In the genomic region with DNA sequence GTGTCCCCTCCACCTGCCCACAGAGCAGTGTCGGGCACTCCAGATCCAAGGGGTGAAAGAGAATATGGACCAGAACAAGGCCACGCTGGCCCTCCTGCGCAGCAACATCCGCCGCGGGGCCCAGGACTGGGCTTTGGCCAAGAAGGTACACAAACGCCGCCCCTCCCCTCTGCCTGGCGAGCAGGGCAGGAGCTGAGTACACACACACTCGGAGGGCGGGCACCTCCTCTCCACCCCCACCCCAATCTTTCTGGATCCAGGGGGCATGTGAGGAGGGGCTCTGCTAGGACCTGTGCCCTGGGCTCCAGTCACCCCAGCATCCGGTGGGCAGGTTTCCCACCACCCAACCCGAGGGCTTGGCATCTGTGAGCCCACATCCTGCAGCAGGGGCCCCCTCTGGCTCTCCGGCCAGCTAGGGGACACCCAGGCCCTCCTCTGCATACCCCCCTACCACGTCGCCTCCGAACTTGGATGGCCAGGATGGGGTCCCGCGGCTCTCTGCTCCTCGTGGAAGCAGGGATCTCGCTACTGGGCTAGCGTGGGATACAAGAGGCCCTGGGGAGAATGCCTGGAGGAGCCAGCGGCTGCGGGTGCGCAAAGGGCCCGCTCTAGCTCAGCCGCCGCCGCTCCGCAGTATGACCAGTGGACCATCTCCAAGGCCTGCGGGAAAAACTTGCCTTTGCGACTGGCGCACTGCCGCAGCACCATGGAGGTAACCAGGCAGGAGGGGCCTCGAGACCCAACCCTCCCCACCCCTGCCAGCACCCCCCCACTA, we compare ENCODE assay signal across 9 cellular contexts. TPM values are rescaled to one million over a fixed set of nuclear protein-coding genes. Genes with fewer than 3 reads are reported as not detected.
DNase-seq lines count a peak whose midpoint lies in the region; ATAC-seq and TF ChIP-seq lines count a peak whose summit lies in the region.
"Had no signal": no experiment of that assay in that cellular context is flagged by ENCODE, and none has a peak within 500 bp of the region (broad histone marks: within the 10 kb centered on the region; RNA-seq: fewer than 3 reads in every experiment).

No MANE protein-coding gene starts in this region.

- peak; percentile 2 to 13 for ATAC-seq in right cardiac atrium
- ATAC-seq in stimulated activated effector memory CD8-positive, alpha-beta T cell treated with anti-CD3 and anti-CD28 coated beads, Interleukin-12 subunit alpha, Interleukin-12 subunit beta, amount 100 ng/mL, for 72 hours = no peak
- no peak for ATAC-seq in HG02970 (IDR thresholded peaks at IDR 0.05; ENCODE audit: low FRiP score, unreplicated experiment)
- no peak for ATAC-seq in GM18519 (IDR thresholded peaks at IDR 0.05; ENCODE audit: low FRiP score, unreplicated experiment)

- peak overlapping the region; percentile 77 for H3K4me3 Mint-ChIP-seq in stimulated activated effector memory CD8-positive, alpha-beta T cell treated with anti-CD3 and anti-CD28 coated beads, Interleukin-12 subunit alpha, Interleukin-12 subunit beta, amount 100 ng/mL, for 72 hours

- H3K9me3 Mint-ChIP-seq in stimulated activated effector memory CD8-positive, alpha-beta T cell treated with anti-CD3 and anti-CD28 coated beads, Interleukin-12 subunit alpha, Interleukin-12 subunit beta, amount 100 ng/mL, for 72 hours = no peaks in the 10 kb centered on the region

- no peaks in the 10 kb centered on the region for H4K20me1 ChIP-seq in OCI-LY7 (ENCODE audit: insufficient read depth, low read length)

- DNase-seq in NCI-H2081 (lab: John Stamatoyannopoulos, UW) = peak; percentile 86 to 88
- DNase-seq in NCI-H2081 treated with DMSO at 0.1 percent for 48 hours (lab: John Stamatoyannopoulos, UW) = no peak
- no peak for DNase-seq in OCI-LY7 (ENCODE audit: low spot score)
- peak in 2 of 3 donors; percentile 62 to 73 for DNase-seq in right cardiac atrium
- no peak for DNase-seq in stimulated activated effector memory CD8-positive, alpha-beta T cell treated with anti-CD3 and anti-CD28 coated beads, Interleukin-12 subunit alpha, Interleukin-12 subunit beta, amount 100 ng/mL, for 72 hours (ENCODE audit: low spot score in 2 of 2)
- no peak for DNase-seq in adrenal gland

- 15% methylated on average over 35 of the region's 35 CpGs for WGBS in right cardiac atrium
- 23 to 40% (median 28%) methylated on average over 2 to 35 of the region's 35 CpGs for WGBS in adrenal gland, 4 donors

- H3K79me2 ChIP-seq in OCI-LY7 (ENCODE audit: insufficient read depth, low read depth, low read length) = no peaks in the 10 kb centered on the region

- intact Hi-C loops in OCI-LY7 (cut with micrococcal nuclease; ENCODE audit: unreplicated experiment) (no loop called here), right cardiac atrium (cut with DNase I) (loop anchor here in 1 of 4 donors (10.0 kb wide), 1 partner anchor 146 kb away; a partner anchor contains a TSS), adrenal gland (cut with DNase I) (loop anchor here in 1 of 2 donors (10.0 kb wide), 1 partner anchor 46 kb away; a partner anchor contains a TSS)

- peaks cover 25% of the 10 kb centered on the region for H3K4me1 Mint-ChIP-seq in stimulated activated effector memory CD8-positive, alpha-beta T cell treated with anti-CD3 and anti-CD28 coated beads, Interleukin-12 subunit alpha, Interleukin-12 subunit beta, amount 100 ng/mL, for 72 hours

- no TSS peak for BruUV-seq in OCI-LY7 (replicated peaks; lab: Mats Ljungman, UMichigan)

- H3K36me3 ChIP-seq in OCI-LY7 (ENCODE audit: insufficient read depth, low read length) (no peaks in the 10 kb centered on the region), adrenal gland (replicated peaks in 1 of 2) (no peaks in the 10 kb centered on the region)

- H3K27me3 ChIP-seq in right cardiac atrium (ENCODE audit: control insufficient read depth, insufficient read depth) (no peaks in the 10 kb centered on the region), adrenal gland (peaks cover 7% of the 10 kb centered on the region)

- H3K9me3 ChIP-seq in OCI-LY7 (ENCODE audit: low read length) = no peaks in the 10 kb centered on the region
- no peaks in the 10 kb centered on the region for H3K9me3 ChIP-seq in right cardiac atrium (ENCODE audit: control insufficient read depth, low read length)
- H3K9me3 ChIP-seq in adrenal gland (replicated peaks in 1 of 3) = no peaks in the 10 kb centered on the region

- POLR2A ChIA-PET in OCI-LY7 (lab: Charles Lee) = interaction anchor here (0.7 to 1.1 kb wide), 2 partner anchors 22 to 327 kb away, joined by 4 to 8 read pairs; no protein-coding TSS in a partner anchor

- no peak overlapping the region for H3K27ac ChIP-seq in OCI-LY7 (ENCODE audit: low read depth, low read length, poor library complexity, severe bottlenecking)
- H3K27ac ChIP-seq in right cardiac atrium (ENCODE audit: low read length) = no peak overlapping the region
- H3K27ac ChIP-seq in adrenal gland = peak overlapping the region in 1 of 5 donors; percentile 38

- H3K4me3 ChIP-seq in OCI-LY7 (ENCODE audit: low read depth, low read length, poor library complexity, severe bottlenecking) (peak overlapping the region; percentile 62), right cardiac atrium (ENCODE audit: low read length) (peak overlapping the region; percentile 1), adrenal gland (peak overlapping the region in 1 of 4 donors; percentile 50)

- no peaks in the 10 kb centered on the region for H3K9me2 ChIP-seq in OCI-LY7 (ENCODE audit: insufficient read depth, low read length)

- CTCF ChIA-PET in OCI-LY7 (lab: Charles Lee; ENCODE audit: unreplicated experiment) = no interaction called here

- peak overlapping the region; percentile 72 for H3K4me2 ChIP-seq in OCI-LY7 (ENCODE audit: low read length)

- no peak for TF ChIP-seq CTCF in OCI-LY7 (conservative IDR thresholded peaks at IDR 0.05; ENCODE audit: low read length)
- no peak for TF ChIP-seq CTCF in adrenal gland (IDR thresholded peaks at IDR 0.05)

- peaks cover 11% of the 10 kb centered on the region for H3K36me3 Mint-ChIP-seq in stimulated activated effector memory CD8-positive, alpha-beta T cell treated with anti-CD3 and anti-CD28 coated beads, Interleukin-12 subunit alpha, Interleukin-12 subunit beta, amount 100 ng/mL, for 72 hours

- no peak overlapping the region for H3K27ac Mint-ChIP-seq in stimulated activated effector memory CD8-positive, alpha-beta T cell treated with anti-CD3 and anti-CD28 coated beads, Interleukin-12 subunit alpha, Interleukin-12 subunit beta, amount 100 ng/mL, for 72 hours

- H3K4me1 ChIP-seq in OCI-LY7 (ENCODE audit: insufficient read depth, low read length, poor library complexity, severe bottlenecking) (peaks cover 46% of the 10 kb centered on the region), right cardiac atrium (ENCODE audit: control insufficient read depth, insufficient read depth, low read length) (peaks cover 5% of the 10 kb centered on the region), adrenal gland (replicated peaks in 1 of 2) (peaks cover 0 to 29% of the 10 kb centered on the region in 2 donors)

- no peak overlapping the region; the same call in 1 of the 2 replicates for H2AFZ ChIP-seq in OCI-LY7 (ENCODE audit: low read length)

- TF ChIP-seq POLR2A in adrenal gland (IDR thresholded peaks at IDR 0.05) = no peak

RNA-seq across cellular contexts. Expression of a gene that starts 3.1 kb away (rescaled TPM):
- total RNA-seq in OCI-LY7 (2014; rRNA removed; shearing (Covaris generic)) = 1.3 and 2.2 TPM in 2 replicates
- 0.44 and 0.88 TPM in 2 replicates for total RNA-seq in OCI-LY7 (2022)
- 1 to 10 TPM; 2.0 to 5.0 (median 2.6) TPM for total RNA-seq in right cardiac atrium
- polyA plus RNA-seq in right cardiac atrium = 3.8 TPM
- 1 to 10 TPM in 5 of 8 donors, under 1 TPM in 2, not detected in 1; 0.46 to 3.3 (median 1.7) TPM for total RNA-seq in adrenal gland
- polyA plus RNA-seq in adrenal gland = 10 to 100 TPM in 1 of 3 donors, 1 to 10 TPM in 1, under 1 TPM in 1; 0.60 to 17.5 (median 2.4) TPM

RNA-seq across cellular contexts. Expression of a gene that starts 8.1 kb away (rescaled TPM):
- total RNA-seq in OCI-LY7 (2014; rRNA removed; shearing (Covaris generic)) = 61.9 and 70.2 TPM in 2 replicates
- total RNA-seq in OCI-LY7 (2022) = 41.5 and 43.2 TPM in 2 replicates
- total RNA-seq in right cardiac atrium = 100 to 1,000 TPM in 2 of 4 donors, 10 to 100 TPM in 2; 73.6 to 115 (median 100) TPM
- 158 TPM for polyA plus RNA-seq in right cardiac atrium
- 10 to 100 TPM; 31.3 to 78.7 (median 57.1) TPM for total RNA-seq in adrenal gland
- polyA plus RNA-seq in adrenal gland = 10 to 100 TPM; 46.7 to 94.8 (median 76.3) TPM

RNA-seq across cellular contexts. Expression of a gene that starts 8.5 kb away (rescaled TPM):
- 97.0 and 113 TPM in 2 replicates for total RNA-seq in OCI-LY7 (2014; rRNA removed; shearing (Covaris generic))
- total RNA-seq in OCI-LY7 (2022) (126 and 133 TPM in 2 replicates), right cardiac atrium (10 to 100 TPM; 67.3 to 73.6 (median 71.6) TPM), adrenal gland (10 to 100 TPM; 46.2 to 82.0 (median 61.0) TPM)
- polyA plus RNA-seq in right cardiac atrium (87.2 TPM), adrenal gland (100 to 1,000 TPM in 1 of 3 donors, 10 to 100 TPM in 2; 24.0 to 150 (median 71.1) TPM)

RNA-seq across cellular contexts. Expression of a gene that starts 34.9 kb away (rescaled TPM):
- total RNA-seq in OCI-LY7 (2014; rRNA removed; shearing (Covaris generic)) = not detected in 2 replicates
- total RNA-seq in OCI-LY7 (2022) (not detected in 2 replicates), right cardiac atrium (1 to 10 TPM in 2 of 4 donors, under 1 TPM in 2; 0.32 to 1.3 (median 0.87) TPM), adrenal gland (not detected)
- polyA plus RNA-seq in right cardiac atrium (2.1 TPM), adrenal gland (not detected)

RNA-seq across cellular contexts. Expression of a gene that starts 41.2 kb away (rescaled TPM):
- total RNA-seq in OCI-LY7 (2014; rRNA removed; shearing (Covaris generic)) = not detected in 2 replicates
- total RNA-seq in OCI-LY7 (2022) (not detected in 2 replicates), right cardiac atrium (not detected), adrenal gland (not detected)
- polyA plus RNA-seq in right cardiac atrium (not detected), adrenal gland (not detected)
- total RNA-seq: glomerular endothelial cell had no signal

Comparison
In these comparisons a context has a peak if more than half of its experiments do, and no peak if none do; other contexts are left out.
1. DNase-seq: peak in NCI-H2081 (2 of 2) and right cardiac atrium (2 of 3); none in NCI-H2081 treated with DMSO at 0.1 percent for 48 hours (single experiment), OCI-LY7 (single experiment), stimulated activated effector memory CD8-positive, alpha-beta T cell treated with anti-CD3 and anti-CD28 coated beads, Interleukin-12 subunit alpha, Interleukin-12 subunit beta, amount 100 ng/mL, for 72 hours (0 of 2) and adrenal gland (0 of 7).
2. ATAC-seq: peak in right cardiac atrium (2 of 2); none in stimulated activated effector memory CD8-positive, alpha-beta T cell treated with anti-CD3 and anti-CD28 coated beads, Interleukin-12 subunit alpha, Interleukin-12 subunit beta, amount 100 ng/mL, for 72 hours (single experiment), HG02970 (single experiment) and GM18519 (single experiment).